In genomic region chr9:33884856-33885701, GRCh38 we compare ENCODE assay signal across 8 cellular contexts.
DNase-seq lines count a peak whose midpoint lies in the region; ATAC-seq, FAIRE-seq and TF ChIP-seq lines count a peak whose summit lies in the region.
"Had no signal": no experiment of that assay in that cellular context is flagged by ENCODE, and none has a peak within 500 bp of the region (broad histone marks: within the 10 kb centered on the region; RNA-seq: fewer than 3 reads in every experiment).

No MANE protein-coding gene starts in this region.

- H3K9me3 ChIP-seq in upper lobe of left lung = no peaks in the 10 kb centered on the region

- H3K27me3 ChIP-seq in upper lobe of left lung = no peaks in the 10 kb centered on the region

- WGBS in upper lobe of left lung, 2 donors = 55 to 57% methylated on average over 5 of the region's 5 CpGs

- peaks cover 15 to 29% (median 18%) of the 10 kb centered on the region in 4 donors for H3K4me1 ChIP-seq in upper lobe of left lung

- H3K4me3 Mint-ChIP-seq in central memory CD8-positive, alpha-beta T cell = no peak overlapping the region
- no peak overlapping the region for H3K4me3 Mint-ChIP-seq in osteocyte (ENCODE audit: unreplicated experiment)
- H3K4me3 Mint-ChIP-seq: activated T-cell treated with anti-CD3 and anti-CD28 coated beads, Interleukin-2, amount 50 U/mL, for 4 hours had no signal

- no peaks in the 10 kb centered on the region for H3K27me3 Mint-ChIP-seq in central memory CD8-positive, alpha-beta T cell
- H3K27me3 Mint-ChIP-seq in osteocyte (ENCODE audit: unreplicated experiment) = no peaks in the 10 kb centered on the region

- DNase-seq in GM18507 (ENCODE audit: extremely low spot score, insufficient read length, low read depth) = no peak
- DNase-seq in NCI-H2081 treated with DMSO at 0.1 percent for 48 hours (lab: John Stamatoyannopoulos, UW) = peak; percentile 68
- no peak for DNase-seq in central memory CD8-positive, alpha-beta T cell (ENCODE audit: low spot score in 2 of 2)
- DNase-seq in osteocyte (ENCODE audit: extremely low spot score, unreplicated experiment) = no peak
- no peak for DNase-seq in GM20000 (ENCODE audit: low spot score)
- no peak for DNase-seq in upper lobe of left lung
- DNase-seq: activated T-cell treated with anti-CD3 and anti-CD28 coated beads, Interleukin-2, amount 50 U/mL, for 4 hours had no signal

- H3K4me1 Mint-ChIP-seq in central memory CD8-positive, alpha-beta T cell = peaks cover 27% of the 10 kb centered on the region
- H3K4me1 Mint-ChIP-seq in osteocyte (ENCODE audit: unreplicated experiment) = peaks cover 37% of the 10 kb centered on the region

- peaks cover 12% of the 10 kb centered on the region for H3K36me3 Mint-ChIP-seq in central memory CD8-positive, alpha-beta T cell (ENCODE audit: insufficient read depth)
- H3K36me3 Mint-ChIP-seq in osteocyte (ENCODE audit: unreplicated experiment) = peaks cover 6% of the 10 kb centered on the region

- H3K27ac ChIP-seq in upper lobe of left lung = peak overlapping the region in 1 of 4 donors; percentile 40

- peaks cover 0 to 5% (median 2%) of the 10 kb centered on the region in 4 donors for H3K36me3 ChIP-seq in upper lobe of left lung

- no peak for TF ChIP-seq EP300 in upper lobe of left lung (IDR thresholded peaks at IDR 0.05)

- ATAC-seq in central memory CD8-positive, alpha-beta T cell (replicated peaks; ENCODE audit: extremely low read depth, poor library complexity, severe bottlenecking) = no peak
- ATAC-seq in GM21717 (IDR thresholded peaks at IDR 0.05; ENCODE audit: unreplicated experiment) (no peak), upper lobe of left lung (ENCODE audit: low FRiP score in 2 of 2) (no peak)
- ATAC-seq: activated T-cell treated with anti-CD3 and anti-CD28 coated beads, Interleukin-2, amount 50 U/mL, for 4 hours had no signal

- peak overlapping the region; percentile 80 for H3K27ac Mint-ChIP-seq in central memory CD8-positive, alpha-beta T cell (ENCODE audit: low read depth)
- peak overlapping the region; percentile 57 for H3K27ac Mint-ChIP-seq in osteocyte (ENCODE audit: unreplicated experiment)

- TF ChIP-seq POLR2A in upper lobe of left lung (IDR thresholded peaks at IDR 0.05) = no peak

- H3K9me3 Mint-ChIP-seq in central memory CD8-positive, alpha-beta T cell = no peaks in the 10 kb centered on the region
- H3K9me3 Mint-ChIP-seq in osteocyte (ENCODE audit: unreplicated experiment) = no peaks in the 10 kb centered on the region
- H3K9me3 Mint-ChIP-seq: activated T-cell treated with anti-CD3 and anti-CD28 coated beads, Interleukin-2, amount 50 U/mL, for 4 hours had no signal

- peak; percentile 39 for FAIRE-seq in GM18507 (lab: Jason Lieb, UNC)

- TF ChIP-seq CTCF in osteocyte (IDR thresholded peaks at IDR 0.05) (no peak), GM20000 (IDR thresholded peaks at IDR 0.05; ENCODE audit: extremely low read depth, missing control alignments) (no peak), upper lobe of left lung (IDR thresholded peaks at IDR 0.05) (no peak)

- H3K4me3 ChIP-seq in upper lobe of left lung = no peak overlapping the region
